Comparison of ENCODE assay signal across 8 cellular contexts in the genomic region with DNA sequence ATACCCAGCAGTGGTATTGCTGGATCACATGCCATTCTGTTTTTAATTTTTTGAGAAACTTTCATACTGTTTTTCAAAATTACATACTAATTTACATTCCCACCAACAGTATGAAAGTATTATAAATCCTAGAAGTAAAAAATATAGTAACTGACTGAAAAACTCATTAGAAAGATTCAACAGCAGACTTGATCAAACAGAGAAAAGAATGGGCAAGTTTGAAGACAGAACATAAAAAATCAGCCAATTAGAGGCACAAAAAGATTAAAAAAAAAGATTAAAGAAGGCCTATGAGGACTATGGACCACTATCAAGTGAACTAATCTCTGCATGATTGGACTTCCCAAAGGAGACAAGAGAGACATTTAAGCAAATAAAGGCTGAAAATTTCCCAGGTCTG.
"Had no signal": no experiment of that assay in that cellular context is flagged by ENCODE, and none has a peak within 500 bp of the region (broad histone marks: within the 10 kb centered on the region; RNA-seq: fewer than 3 reads in every experiment).

No MANE protein-coding gene starts in this region.

- ATAC-seq: GM12878 had no signal

- DNase-seq: GDM1, GF-D8 had no signal

- H3K4me3 ChIP-seq: GM12878 had no signal

- FAIRE-seq: G401.6, GM12878, GM12891, GM12892, GM18507, GM19239 had no signal
